ENCODE assay signal across 15 cellular contexts in the genomic region with DNA sequence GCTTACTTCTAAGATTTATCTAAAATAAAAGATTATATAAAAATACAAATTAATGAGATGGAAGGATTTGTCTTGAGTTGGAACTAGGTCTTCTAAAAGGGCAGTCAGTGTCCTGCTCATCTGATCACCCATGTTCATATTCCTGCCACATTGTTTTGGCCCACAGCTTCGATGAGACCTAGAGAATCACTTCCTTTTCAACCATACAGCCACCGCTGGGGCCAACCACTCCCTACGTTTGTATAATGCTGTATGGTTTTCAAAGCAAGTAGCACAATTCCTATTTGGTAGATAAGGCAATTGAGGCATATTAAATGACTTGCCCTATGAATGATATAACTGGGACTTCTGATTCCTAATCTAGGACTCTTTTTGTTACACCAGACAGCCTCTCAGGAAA.
A peak's percentile ranks its signal among the peaks of the same experiment; 100 is the strongest.
DNase-seq lines count a peak whose midpoint lies in the region; ATAC-seq and TF ChIP-seq lines count a peak whose summit lies in the region.
"Had no signal": no experiment of that assay in that cellular context is flagged by ENCODE, and none has a peak within 500 bp of the region (broad histone marks: within the 10 kb centered on the region; RNA-seq: fewer than 3 reads in every experiment).

No MANE protein-coding gene starts in this region.

- H3K79me2 ChIP-seq in SK-N-SH (ENCODE audit: insufficient read depth) (no peaks in the 10 kb centered on the region), osteoblast (ENCODE audit: insufficient read depth, low read length) (no peaks in the 10 kb centered on the region)

- DNase-seq in SK-N-SH, result no peak
- peak; percentile 3 for DNase-seq in ecto neural progenitor cell (ENCODE audit: low spot score)
- peak; percentile 21 for DNase-seq in osteoblast (ENCODE audit: insufficient read length, low spot score, missing footprints)
- peak in 1 of 2 donors; percentile 6 for DNase-seq in tibial nerve (ENCODE audit: low spot score in 2 of 2)
- DNase-seq in GM13976 (ENCODE audit: low spot score), result no peak
- DNase-seq: activated CD4-positive, alpha-beta T cell treated with anti-CD3 and anti-CD28 coated beads, Interleukin-2, amount 50 U/mL, for 1 hour; activated T-cell treated with anti-CD3 and anti-CD28 coated beads, Interleukin-2, amount 50 U/mL, for 24 hours; CD4-positive, alpha-beta memory T cell; Kasumi-1; posterior cingulate gyrus had no signal

- H3K4me2 ChIP-seq in SK-N-SH (no peak overlapping the region), osteoblast (ENCODE audit: insufficient read depth, low read length) (peak overlapping the region; percentile 43)
- H3K4me2 ChIP-seq: GM23338 had no signal

- ATAC-seq in SK-N-SH treated with all-trans-retinoic acid at 6 μM for 48 hours (no peak), HG02970 (IDR thresholded peaks at IDR 0.05; ENCODE audit: low FRiP score, unreplicated experiment) (no peak), HG02840 (IDR thresholded peaks at IDR 0.05; ENCODE audit: low FRiP score, unreplicated experiment) (no peak)
- ATAC-seq: GM23338 had no signal

- no peak for TF ChIP-seq POLR2A in tibial nerve (IDR thresholded peaks at IDR 0.05)

- H3K4me1 ChIP-seq in SK-N-SH (ENCODE audit: control insufficient read depth in 1 of 2, insufficient read depth in 2 of 2, low read depth in 1 of 2, low read length in 1 of 2) (peaks cover 16 to 33% of the 10 kb centered on the region in 2 experiments; a peak in 2 of 4 replicates), osteoblast (ENCODE audit: insufficient read depth, low read length) (peaks cover 50% of the 10 kb centered on the region), tibial nerve (peaks cover under 1 to 96% (median 59%) of the 10 kb centered on the region in 4 donors)

- TF ChIP-seq EP300 in SK-N-SH (IDR thresholded peaks at IDR 0.05; ENCODE audit: borderline replicate concordance in 1 of 2, low read depth in 1 of 2, low read length in 1 of 2) (no peak), tibial nerve (IDR thresholded peaks at IDR 0.05) (no peak)

- CTCF ChIA-PET in SK-N-SH (lab: Yijun Ruan, JAX), result no interaction called here

- H3K27me3 ChIP-seq in SK-N-SH (ENCODE audit: insufficient read depth) (no peaks in the 10 kb centered on the region), osteoblast (ENCODE audit: insufficient read depth, low read length) (no peaks in the 10 kb centered on the region), tibial nerve (no peaks in the 10 kb centered on the region)
- H3K27me3 ChIP-seq: testis had no signal

- no peak overlapping the region for H2AFZ ChIP-seq in SK-N-SH (ENCODE audit: low read depth)
- H2AFZ ChIP-seq in osteoblast (ENCODE audit: low read length), result no peak overlapping the region
- H2AFZ ChIP-seq: GM23338 had no signal

- no peaks in the 10 kb centered on the region for H3K9me2 ChIP-seq in SK-N-SH

- in situ Hi-C loops in GM13976 (cut with MboI; ENCODE audit: low sequenced_read_pairs, unreplicated experiment), result no loop called here

- no peaks in the 10 kb centered on the region for H3K36me3 ChIP-seq in SK-N-SH (replicated peaks in 1 of 2; ENCODE audit: control insufficient read depth in 1 of 2, insufficient read depth in 2 of 2, low read length in 1 of 2)
- H3K36me3 ChIP-seq in osteoblast (ENCODE audit: insufficient read depth, low read length), result no peaks in the 10 kb centered on the region
- no peaks in the 10 kb centered on the region for H3K36me3 ChIP-seq in tibial nerve

- no peak overlapping the region for H3K4me3 ChIP-seq in SK-N-SH (ENCODE audit: low read depth in 2 of 2, low read length in 1 of 2)
- no peak overlapping the region for H3K4me3 ChIP-seq in osteoblast (ENCODE audit: insufficient read depth, low read length)
- H3K4me3 ChIP-seq in tibial nerve, result no peak overlapping the region
- H3K4me3 ChIP-seq: GM23338, testis had no signal

- H3K9ac ChIP-seq in SK-N-SH, result no peak overlapping the region

- POLR2A ChIA-PET in SK-N-SH (lab: Yijun Ruan, JAX), result no interaction called here

- H3F3A ChIP-seq in SK-N-SH (replicated peaks; ENCODE audit: insufficient read depth), result peaks cover 11% of the 10 kb centered on the region

- H4K20me1 ChIP-seq in SK-N-SH (ENCODE audit: insufficient read depth), result no peaks in the 10 kb centered on the region
- H4K20me1 ChIP-seq in osteoblast (ENCODE audit: insufficient read depth, low read length), result no peaks in the 10 kb centered on the region

- 91% methylated on average over 3 of the region's 3 CpGs for WGBS in SK-N-SH (ENCODE audit: low lambda C conversion rate)
- 17 to 36% methylated on average over 3 of the region's 3 CpGs for WGBS in tibial nerve, 2 donors

- H3K27ac ChIP-seq in SK-N-SH (ENCODE audit: low read depth in 2 of 2, low read length in 1 of 2), result peak overlapping the region; percentile 65 to 82; a peak in 2 of 4 replicates
- H3K27ac ChIP-seq in osteoblast (ENCODE audit: low read depth, low read length), result peak overlapping the region; percentile 77
- H3K27ac ChIP-seq in tibial nerve, result peak overlapping the region; percentile 38 to 95 (median 90)

- no peak for TF ChIP-seq RAD21 in SK-N-SH (IDR thresholded peaks at IDR 0.05; ENCODE audit: low read length)

- H3K9me3 ChIP-seq in SK-N-SH (no peaks in the 10 kb centered on the region), osteoblast (ENCODE audit: low read depth, low read length) (no peaks in the 10 kb centered on the region), tibial nerve (no peaks in the 10 kb centered on the region)
- H3K9me3 ChIP-seq: testis had no signal

- TF ChIP-seq CTCF in SK-N-SH (IDR thresholded peaks at IDR 0.05) (no peak), osteoblast (IDR thresholded peaks at IDR 0.05; ENCODE audit: extremely low read depth, low read depth, low read length) (no peak), tibial nerve (IDR thresholded peaks at IDR 0.05) (no peak), GM13976 (IDR thresholded peaks at IDR 0.05; ENCODE audit: borderline replicate concordance, control extremely low read depth, extremely low read depth, insufficient read depth, missing control alignments) (no peak)

TF ChIP-seq in SK-N-SH, 30 proteins besides CTCF, POLR2A, EP300 and RAD21 (continues in another document):
- TF ChIP-seq YY1 (IDR thresholded peaks at IDR 0.05; ENCODE audit: low read depth), result no peak
- no peak for TF ChIP-seq NRF1 (IDR thresholded peaks at IDR 0.05; ENCODE audit: low read depth, low read length)
- no peak for TF ChIP-seq MAX (IDR thresholded peaks at IDR 0.05; ENCODE audit: low read depth)
- no peak for TF ChIP-seq RFX5 (IDR thresholded peaks at IDR 0.05; ENCODE audit: low read length)
- TF ChIP-seq SIN3A (IDR thresholded peaks at IDR 0.05; ENCODE audit: borderline replicate concordance, low read depth, low read length), result no peak

TF ChIP-seq in SK-N-SH treated with all-trans-retinoic acid at 6 μM for 48 hours, 23 proteins besides CTCF, POLR2A, EP300 and RAD21:
- TF ChIP-seq PPARA (CRISPR knock-in tag; IDR thresholded peaks at IDR 0.05; ENCODE audit: borderline replicate concordance), result no peak
- TF ChIP-seq ESRRG (CRISPR knock-in tag; IDR thresholded peaks at IDR 0.05), result no peak
- no peak for TF ChIP-seq ZNF70 (CRISPR knock-in tag; IDR thresholded peaks at IDR 0.05)
- TF ChIP-seq ZNF565 (CRISPR knock-in tag; conservative IDR thresholded peaks at IDR 0.05; ENCODE audit: low read depth), result no peak
- TF ChIP-seq BACH2 (CRISPR knock-in tag; IDR thresholded peaks at IDR 0.05; ENCODE audit: borderline replicate concordance), result no peak
- no peak for TF ChIP-seq CSDC2 (CRISPR knock-in tag; IDR thresholded peaks at IDR 0.05)
- no peak for TF ChIP-seq ZNF8 (CRISPR knock-in tag; IDR thresholded peaks at IDR 0.05)
- TF ChIP-seq, protein P1, sequence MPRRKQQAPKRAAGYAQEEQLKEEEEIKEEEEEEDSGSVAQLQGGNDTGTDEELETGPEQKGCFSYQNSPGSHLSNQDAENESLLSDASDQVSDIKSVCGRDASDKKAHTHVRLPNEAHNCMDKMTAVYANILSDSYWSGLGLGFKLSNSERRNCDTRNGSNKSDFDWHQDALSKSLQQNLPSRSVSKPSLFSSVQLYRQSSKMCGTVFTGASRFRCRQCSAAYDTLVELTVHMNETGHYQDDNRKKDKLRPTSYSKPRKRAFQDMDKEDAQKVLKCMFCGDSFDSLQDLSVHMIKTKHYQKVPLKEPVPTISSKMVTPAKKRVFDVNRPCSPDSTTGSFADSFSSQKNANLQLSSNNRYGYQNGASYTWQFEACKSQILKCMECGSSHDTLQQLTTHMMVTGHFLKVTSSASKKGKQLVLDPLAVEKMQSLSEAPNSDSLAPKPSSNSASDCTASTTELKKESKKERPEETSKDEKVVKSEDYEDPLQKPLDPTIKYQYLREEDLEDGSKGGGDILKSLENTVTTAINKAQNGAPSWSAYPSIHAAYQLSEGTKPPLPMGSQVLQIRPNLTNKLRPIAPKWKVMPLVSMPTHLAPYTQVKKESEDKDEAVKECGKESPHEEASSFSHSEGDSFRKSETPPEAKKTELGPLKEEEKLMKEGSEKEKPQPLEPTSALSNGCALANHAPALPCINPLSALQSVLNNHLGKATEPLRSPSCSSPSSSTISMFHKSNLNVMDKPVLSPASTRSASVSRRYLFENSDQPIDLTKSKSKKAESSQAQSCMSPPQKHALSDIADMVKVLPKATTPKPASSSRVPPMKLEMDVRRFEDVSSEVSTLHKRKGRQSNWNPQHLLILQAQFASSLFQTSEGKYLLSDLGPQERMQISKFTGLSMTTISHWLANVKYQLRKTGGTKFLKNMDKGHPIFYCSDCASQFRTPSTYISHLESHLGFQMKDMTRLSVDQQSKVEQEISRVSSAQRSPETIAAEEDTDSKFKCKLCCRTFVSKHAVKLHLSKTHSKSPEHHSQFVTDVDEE (CRISPR knock-in tag; IDR thresholded peaks at IDR 0.05), result no peak

Comparison
In these comparisons a context has a peak if more than half of its experiments do, and no peak if none do; other contexts are left out.
1. DNase-seq: peak in ecto neural progenitor cell (single experiment) and osteoblast (single experiment); none in SK-N-SH (single experiment) and GM13976 (single experiment).
2. Peak in every context shown above with its lines, with median percentiles within 50 percentile points of each other: H3K27ac ChIP-seq.